In genomic region chr2:237180225-237180624, GRCh38 we compare ENCODE assay signal across 23 cellular contexts.
DNase-seq lines count a peak whose midpoint lies in the region; ATAC-seq, FAIRE-seq and TF ChIP-seq lines count a peak whose summit lies in the region.
"Had no signal": no experiment of that assay in that cellular context is flagged by ENCODE, and none has a peak within 500 bp of the region (broad histone marks: within the 10 kb centered on the region; RNA-seq: fewer than 3 reads in every experiment).

No MANE protein-coding gene starts in this region.

- H3K27ac Mint-ChIP-seq in activated T-helper 2 cell treated with anti-CD3 and anti-CD28 coated beads, Interferon-gamma antibody, Interleukin-2, Interleukin-4, amounts not matched to agents 10 μg/mL and 5 μg/mL and 100 μg/mL, durations not matched to agents 14 hours and 24 hours and 36 hours = no peak overlapping the region
- H3K27ac Mint-ChIP-seq: CD4-positive, alpha-beta memory T cell; GM23338 had no signal

- WGBS in hepatocyte (ENCODE audit: low lambda C conversion rate, missing lambda C conversion rate) = 58% methylated on average over 5 of the region's 5 CpGs

- TF ChIP-seq CTCF in right atrium auricular region (IDR thresholded peaks at IDR 0.05) (no peak), fibroblast of mammary gland (conservative IDR thresholded peaks at IDR 0.05; ENCODE audit: control insufficient read depth, insufficient read depth, low read depth, low read length) (no peak), hepatocyte (IDR thresholded peaks at IDR 0.05; ENCODE audit: poor library complexity) (no peak), vagina (IDR thresholded peaks at IDR 0.05) (no peak)

- H3K27ac ChIP-seq in right atrium auricular region = no peak overlapping the region
- peak overlapping the region; percentile 84 for H3K27ac ChIP-seq in hepatocyte
- peak overlapping the region; percentile 51 for H3K27ac ChIP-seq in vagina
- H3K27ac ChIP-seq: BLaER1 had no signal

- DNase-seq in Right ventricle myocardium inferior (ENCODE audit: missing footprints) (no peak), right atrium auricular region (ENCODE audit: low spot score) (no peak), fibroblast of mammary gland (ENCODE audit: low read depth) (peak; percentile 39), hepatocyte (ENCODE audit: low spot score) (no peak), vagina (ENCODE audit: extremely low spot score in 2 of 2) (no peak), NCI-H1417 treated with DMSO at 0.1 percent for 48 hours (lab: John Stamatoyannopoulos, UW) (no peak), H54 (ENCODE audit: insufficient read length, low spot score) (no peak)
- no peak for DNase-seq in activated T-helper 2 cell treated with anti-CD3 and anti-CD28 coated beads, Interferon-gamma antibody, Interleukin-2, Interleukin-4, amounts not matched to agents 10 μg/mL and 5 μg/mL and 100 μg/mL, durations not matched to agents 14 hours and 24 hours and 36 hours (ENCODE audit: low spot score)
- DNase-seq: 8988T; CD4-positive, alpha-beta memory T cell; GF-D8; KBM-7; NCI-H1105; NCI-H1694; NCI-H2081 treated with DMSO at 0.1 percent for 48 hours; NCI-H510A; NCI-H748 treated with DMSO at 0.1 percent for 48 hours; OCI-M1; SIG-M5 had no signal

- H3K4me1 Mint-ChIP-seq in activated T-helper 2 cell treated with anti-CD3 and anti-CD28 coated beads, Interferon-gamma antibody, Interleukin-2, Interleukin-4, amounts not matched to agents 10 μg/mL and 5 μg/mL and 100 μg/mL, durations not matched to agents 14 hours and 24 hours and 36 hours (ENCODE audit: low read depth) = peaks cover 5% of the 10 kb centered on the region
- H3K4me1 Mint-ChIP-seq: CD4-positive, alpha-beta memory T cell; GM23338 had no signal

- no peaks in the 10 kb centered on the region for H3K9me3 Mint-ChIP-seq in activated T-helper 2 cell treated with anti-CD3 and anti-CD28 coated beads, Interferon-gamma antibody, Interleukin-2, Interleukin-4, amounts not matched to agents 10 μg/mL and 5 μg/mL and 100 μg/mL, durations not matched to agents 14 hours and 24 hours and 36 hours
- H3K9me3 Mint-ChIP-seq: GM23338 had no signal

- FAIRE-seq in H54 (lab: Jason Lieb, UNC) = no peak
- FAIRE-seq: GM12878, GM19239 had no signal

- H3K27me3 Mint-ChIP-seq in activated T-helper 2 cell treated with anti-CD3 and anti-CD28 coated beads, Interferon-gamma antibody, Interleukin-2, Interleukin-4, amounts not matched to agents 10 μg/mL and 5 μg/mL and 100 μg/mL, durations not matched to agents 14 hours and 24 hours and 36 hours (ENCODE audit: low read depth) = peaks cover 12% of the 10 kb centered on the region

- no peak overlapping the region for H3K4me3 ChIP-seq in right atrium auricular region
- no peak overlapping the region for H3K4me3 ChIP-seq in fibroblast of mammary gland (ENCODE audit: control insufficient read depth, low read depth, low read length)
- no peak overlapping the region for H3K4me3 ChIP-seq in hepatocyte
- H3K4me3 ChIP-seq in vagina = no peak overlapping the region
- H3K4me3 ChIP-seq: BLaER1, GM12878, GM23338 had no signal

- no peaks in the 10 kb centered on the region for H3K9me2 ChIP-seq in hepatocyte (replicated peaks; ENCODE audit: insufficient read depth)

- TF ChIP-seq POLR2A in vagina (IDR thresholded peaks at IDR 0.05) (no peak), H54 (IDR thresholded peaks at IDR 0.05; ENCODE audit: low read depth, low read length) (no peak)

- no peaks in the 10 kb centered on the region for H3K27me3 ChIP-seq in right atrium auricular region
- H3K27me3 ChIP-seq in hepatocyte = no peaks in the 10 kb centered on the region
- H3K27me3 ChIP-seq in vagina = no peaks in the 10 kb centered on the region
- H3K27me3 ChIP-seq: BLaER1 had no signal

- H3K36me3 Mint-ChIP-seq in activated T-helper 2 cell treated with anti-CD3 and anti-CD28 coated beads, Interferon-gamma antibody, Interleukin-2, Interleukin-4, amounts not matched to agents 10 μg/mL and 5 μg/mL and 100 μg/mL, durations not matched to agents 14 hours and 24 hours and 36 hours (ENCODE audit: low read depth) = no peaks in the 10 kb centered on the region
- H3K36me3 Mint-ChIP-seq: CD4-positive, alpha-beta memory T cell had no signal

- H2AFZ ChIP-seq in hepatocyte = no peak overlapping the region
- H2AFZ ChIP-seq: GM23338 had no signal

- no peaks in the 10 kb centered on the region for H3K4me1 ChIP-seq in right atrium auricular region
- peaks cover 11% of the 10 kb centered on the region for H3K4me1 ChIP-seq in hepatocyte (ENCODE audit: insufficient read depth)
- H3K4me1 ChIP-seq in vagina = peaks cover 4% of the 10 kb centered on the region
- H3K4me1 ChIP-seq: BLaER1 had no signal

- H3K36me3 ChIP-seq in right atrium auricular region (no peaks in the 10 kb centered on the region), hepatocyte (replicated peaks; ENCODE audit: insufficient read depth, low read depth) (no peaks in the 10 kb centered on the region), vagina (no peaks in the 10 kb centered on the region)
- H3K36me3 ChIP-seq: BLaER1 had no signal

- H3K4me3 Mint-ChIP-seq in activated T-helper 2 cell treated with anti-CD3 and anti-CD28 coated beads, Interferon-gamma antibody, Interleukin-2, Interleukin-4, amounts not matched to agents 10 μg/mL and 5 μg/mL and 100 μg/mL, durations not matched to agents 14 hours and 24 hours and 36 hours (ENCODE audit: low read depth) = no peak overlapping the region
- H3K4me3 Mint-ChIP-seq: CD4-positive, alpha-beta memory T cell; GM23338 had no signal

- H3K4me2 ChIP-seq in hepatocyte = no peak overlapping the region
- H3K4me2 ChIP-seq: BLaER1, GM23338 had no signal

- intact Hi-C loops in Right ventricle myocardium inferior (cut with DNase I) (no loop called here), vagina (cut with DNase I) (loop anchor here (10.0 kb wide), 1 partner anchor 75 kb away; no protein-coding TSS in a partner anchor)
- intact Hi-C loops in activated T-helper 2 cell treated with anti-CD3 and anti-CD28 coated beads, Interferon-gamma antibody, Interleukin-2, Interleukin-4, amounts not matched to agents 10 μg/mL and 5 μg/mL and 100 μg/mL, durations not matched to agents 14 hours and 24 hours and 36 hours (cut with micrococcal nuclease) = no loop called here

- H3K9me3 ChIP-seq in right atrium auricular region (no peaks in the 10 kb centered on the region), hepatocyte (ENCODE audit: low read depth) (peaks cover 3% of the 10 kb centered on the region), vagina (no peaks in the 10 kb centered on the region)
- H3K9me3 ChIP-seq: BLaER1 had no signal

- H4K20me1 ChIP-seq in hepatocyte (ENCODE audit: insufficient read depth, poor library complexity, severe bottlenecking) = no peaks in the 10 kb centered on the region
- H4K20me1 ChIP-seq: BLaER1 had no signal

- ATAC-seq in Right ventricle myocardium inferior = peak; percentile 72
- ATAC-seq: GM12878, GM23338 had no signal

- no peaks in the 10 kb centered on the region for H3K79me2 ChIP-seq in hepatocyte

Comparison
In these comparisons a context has a peak if more than half of its experiments do, and no peak if none do; other contexts are left out.
1. H3K27ac ChIP-seq: peak in hepatocyte (single experiment) and vagina (single experiment); none in right atrium auricular region (0 of 2).